1 cellular context compared by ENCODE assay signal in the genomic region with DNA sequence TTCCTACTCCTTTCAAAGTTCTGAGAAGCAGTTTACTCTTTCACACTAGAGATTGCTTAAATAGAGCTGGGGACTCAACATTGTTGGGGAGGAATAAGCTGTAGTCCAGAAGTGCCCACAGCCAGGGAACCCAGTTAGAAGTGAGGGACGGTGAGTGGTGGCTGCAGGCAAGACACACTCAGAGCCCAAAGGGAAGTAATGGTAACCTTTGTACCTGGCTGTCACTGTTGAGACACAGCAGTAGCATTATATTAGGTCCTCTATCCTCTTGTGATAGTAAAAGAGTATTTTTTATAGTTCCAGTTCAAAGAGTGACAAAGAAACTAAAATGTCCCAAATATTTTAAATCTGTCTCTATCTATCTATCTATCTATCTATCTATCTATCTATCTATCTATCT.
A peak's percentile ranks its signal among the peaks of the same experiment; 100 is the strongest.
TF ChIP-seq lines count a peak whose summit lies in the region.

No MANE protein-coding gene starts in this region.

TF ChIP-seq in HepG2, 621 proteins besides CTCF, POLR2A, EP300 and RAD21 (continued from another document and continues in another):
- TF ChIP-seq, protein P1, sequence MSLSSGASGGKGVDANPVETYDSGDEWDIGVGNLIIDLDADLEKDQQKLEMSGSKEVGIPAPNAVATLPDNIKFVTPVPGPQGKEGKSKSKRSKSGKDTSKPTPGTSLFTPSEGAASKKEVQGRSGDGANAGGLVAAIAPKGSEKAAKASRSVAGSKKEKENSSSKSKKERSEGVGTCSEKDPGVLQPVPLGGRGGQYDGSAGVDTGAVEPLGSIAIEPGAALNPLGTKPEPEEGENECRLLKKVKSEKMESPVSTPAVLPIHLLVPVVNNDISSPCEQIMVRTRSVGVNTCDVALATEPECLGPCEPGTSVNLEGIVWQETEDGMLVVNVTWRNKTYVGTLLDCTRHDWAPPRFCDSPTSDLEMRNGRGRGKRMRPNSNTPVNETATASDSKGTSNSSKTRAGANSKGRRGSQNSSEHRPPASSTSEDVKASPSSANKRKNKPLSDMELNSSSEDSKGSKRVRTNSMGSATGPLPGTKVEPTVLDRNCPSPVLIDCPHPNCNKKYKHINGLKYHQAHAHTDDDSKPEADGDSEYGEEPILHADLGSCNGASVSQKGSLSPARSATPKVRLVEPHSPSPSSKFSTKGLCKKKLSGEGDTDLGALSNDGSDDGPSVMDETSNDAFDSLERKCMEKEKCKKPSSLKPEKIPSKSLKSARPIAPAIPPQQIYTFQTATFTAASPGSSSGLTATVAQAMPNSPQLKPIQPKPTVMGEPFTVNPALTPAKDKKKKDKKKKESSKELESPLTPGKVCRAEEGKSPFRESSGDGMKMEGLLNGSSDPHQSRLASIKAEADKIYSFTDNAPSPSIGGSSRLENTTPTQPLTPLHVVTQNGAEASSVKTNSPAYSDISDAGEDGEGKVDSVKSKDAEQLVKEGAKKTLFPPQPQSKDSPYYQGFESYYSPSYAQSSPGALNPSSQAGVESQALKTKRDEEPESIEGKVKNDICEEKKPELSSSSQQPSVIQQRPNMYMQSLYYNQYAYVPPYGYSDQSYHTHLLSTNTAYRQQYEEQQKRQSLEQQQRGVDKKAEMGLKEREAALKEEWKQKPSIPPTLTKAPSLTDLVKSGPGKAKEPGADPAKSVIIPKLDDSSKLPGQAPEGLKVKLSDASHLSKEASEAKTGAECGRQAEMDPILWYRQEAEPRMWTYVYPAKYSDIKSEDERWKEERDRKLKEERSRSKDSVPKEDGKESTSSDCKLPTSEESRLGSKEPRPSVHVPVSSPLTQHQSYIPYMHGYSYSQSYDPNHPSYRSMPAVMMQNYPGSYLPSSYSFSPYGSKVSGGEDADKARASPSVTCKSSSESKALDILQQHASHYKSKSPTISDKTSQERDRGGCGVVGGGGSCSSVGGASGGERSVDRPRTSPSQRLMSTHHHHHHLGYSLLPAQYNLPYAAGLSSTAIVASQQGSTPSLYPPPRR (CRISPR knock-in tag; IDR thresholded peaks at IDR 0.05; ENCODE audit: borderline replicate concordance), result no peak
- TF ChIP-seq ARNT2 (CRISPR knock-in tag; IDR thresholded peaks at IDR 0.05; ENCODE audit: low read depth), result no peak
- no peak for TF ChIP-seq ZIK1 (CRISPR knock-in tag; IDR thresholded peaks at IDR 0.05; ENCODE audit: borderline replicate concordance, low read depth)
- TF ChIP-seq KMT2B (CRISPR knock-in tag; IDR thresholded peaks at IDR 0.05), result 0 out of 2 replicates have a peak, but pooled peaks have one; percentile 6
- no peak for TF ChIP-seq ZFX (CRISPR knock-in tag; IDR thresholded peaks at IDR 0.05; ENCODE audit: low read depth)
- no peak for TF ChIP-seq TRIM24 (CRISPR knock-in tag; IDR thresholded peaks at IDR 0.05)
- no peak for TF ChIP-seq U2AF2 (IDR thresholded peaks at IDR 0.05; ENCODE audit: low read depth, low read length)
- TF ChIP-seq, protein P2, sequence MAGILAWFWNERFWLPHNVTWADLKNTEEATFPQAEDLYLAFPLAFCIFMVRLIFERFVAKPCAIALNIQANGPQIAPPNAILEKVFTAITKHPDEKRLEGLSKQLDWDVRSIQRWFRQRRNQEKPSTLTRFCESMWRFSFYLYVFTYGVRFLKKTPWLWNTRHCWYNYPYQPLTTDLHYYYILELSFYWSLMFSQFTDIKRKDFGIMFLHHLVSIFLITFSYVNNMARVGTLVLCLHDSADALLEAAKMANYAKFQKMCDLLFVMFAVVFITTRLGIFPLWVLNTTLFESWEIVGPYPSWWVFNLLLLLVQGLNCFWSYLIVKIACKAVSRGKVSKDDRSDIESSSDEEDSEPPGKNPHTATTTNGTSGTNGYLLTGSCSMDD (CRISPR knock-in tag; IDR thresholded peaks at IDR 0.05), result no peak
- TF ChIP-seq, protein P3, sequence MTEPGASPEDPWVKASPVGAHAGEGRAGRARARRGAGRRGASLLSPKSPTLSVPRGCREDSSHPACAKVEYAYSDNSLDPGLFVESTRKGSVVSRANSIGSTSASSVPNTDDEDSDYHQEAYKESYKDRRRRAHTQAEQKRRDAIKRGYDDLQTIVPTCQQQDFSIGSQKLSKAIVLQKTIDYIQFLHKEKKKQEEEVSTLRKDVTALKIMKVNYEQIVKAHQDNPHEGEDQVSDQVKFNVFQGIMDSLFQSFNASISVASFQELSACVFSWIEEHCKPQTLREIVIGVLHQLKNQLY (CRISPR knock-in tag; IDR thresholded peaks at IDR 0.05), result no peak
- TF ChIP-seq ZNF850 (CRISPR knock-in tag; conservative IDR thresholded peaks at IDR 0.05), result no peak
- no peak for TF ChIP-seq ZNF7 (CRISPR knock-in tag; IDR thresholded peaks at IDR 0.05)
- no peak for TF ChIP-seq NFE2L1 (CRISPR knock-in tag; IDR thresholded peaks at IDR 0.05; ENCODE audit: borderline replicate concordance)
- TF ChIP-seq ZNF616 (CRISPR knock-in tag; IDR thresholded peaks at IDR 0.05; ENCODE audit: low read depth), result no peak
- no peak for TF ChIP-seq RFXANK (CRISPR knock-in tag; IDR thresholded peaks at IDR 0.05)
- TF ChIP-seq ZKSCAN1 (IDR thresholded peaks at IDR 0.05; ENCODE audit: low read length), result no peak
- TF ChIP-seq PPARG (CRISPR knock-in tag; conservative IDR thresholded peaks at IDR 0.05), result 0 out of 2 replicates have a peak, but pooled peaks have one; percentile 9
- TF ChIP-seq ZNF615 (CRISPR knock-in tag; IDR thresholded peaks at IDR 0.05; ENCODE audit: borderline replicate concordance), result no peak
- TF ChIP-seq ATAD3A (CRISPR knock-in tag; IDR thresholded peaks at IDR 0.05), result no peak
- TF ChIP-seq KLF6 (CRISPR knock-in tag; IDR thresholded peaks at IDR 0.05), result no peak
- no peak for TF ChIP-seq TBP (CRISPR knock-in tag; IDR thresholded peaks at IDR 0.05)
- TF ChIP-seq FOXP1 (IDR thresholded peaks at IDR 0.05), result no peak
- TF ChIP-seq FOXP1 (CRISPR knock-in tag; IDR thresholded peaks at IDR 0.05), result no peak
- no peak for TF ChIP-seq NFIB (CRISPR knock-in tag; IDR thresholded peaks at IDR 0.05; ENCODE audit: borderline replicate concordance)
- TF ChIP-seq, protein P4, sequence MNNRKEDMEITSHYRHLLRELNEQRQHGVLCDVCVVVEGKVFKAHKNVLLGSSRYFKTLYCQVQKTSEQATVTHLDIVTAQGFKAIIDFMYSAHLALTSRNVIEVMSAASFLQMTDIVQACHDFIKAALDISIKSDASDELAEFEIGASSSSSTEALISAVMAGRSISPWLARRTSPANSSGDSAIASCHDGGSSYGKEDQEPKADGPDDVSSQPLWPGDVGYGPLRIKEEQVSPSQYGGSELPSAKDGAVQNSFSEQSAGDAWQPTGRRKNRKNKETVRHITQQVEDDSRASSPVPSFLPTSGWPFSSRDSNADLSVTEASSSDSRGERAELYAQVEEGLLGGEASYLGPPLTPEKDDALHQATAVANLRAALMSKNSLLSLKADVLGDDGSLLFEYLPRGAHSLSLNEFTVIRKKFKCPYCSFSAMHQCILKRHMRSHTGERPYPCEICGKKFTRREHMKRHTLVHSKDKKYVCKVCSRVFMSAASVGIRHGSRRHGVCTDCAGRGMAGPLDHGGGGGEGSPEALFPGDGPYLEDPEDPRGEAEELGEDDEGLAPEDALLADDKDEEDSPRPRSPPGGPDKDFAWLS (CRISPR knock-in tag; IDR thresholded peaks at IDR 0.05; ENCODE audit: borderline replicate concordance), result no peak
- TF ChIP-seq ZNF775 (CRISPR knock-in tag; IDR thresholded peaks at IDR 0.05; ENCODE audit: borderline replicate concordance), result no peak
- no peak for TF ChIP-seq KDM1A (CRISPR knock-in tag; IDR thresholded peaks at IDR 0.05)
- no peak for TF ChIP-seq ZNF44 (CRISPR knock-in tag; IDR thresholded peaks at IDR 0.05)
- no peak for TF ChIP-seq NR2F6 (IDR thresholded peaks at IDR 0.05)
- TF ChIP-seq NR2F6 (CRISPR knock-in tag; IDR thresholded peaks at IDR 0.05), result 0 out of 2 replicates have a peak, but pooled peaks have one; percentile 16
- TF ChIP-seq, protein P5, sequence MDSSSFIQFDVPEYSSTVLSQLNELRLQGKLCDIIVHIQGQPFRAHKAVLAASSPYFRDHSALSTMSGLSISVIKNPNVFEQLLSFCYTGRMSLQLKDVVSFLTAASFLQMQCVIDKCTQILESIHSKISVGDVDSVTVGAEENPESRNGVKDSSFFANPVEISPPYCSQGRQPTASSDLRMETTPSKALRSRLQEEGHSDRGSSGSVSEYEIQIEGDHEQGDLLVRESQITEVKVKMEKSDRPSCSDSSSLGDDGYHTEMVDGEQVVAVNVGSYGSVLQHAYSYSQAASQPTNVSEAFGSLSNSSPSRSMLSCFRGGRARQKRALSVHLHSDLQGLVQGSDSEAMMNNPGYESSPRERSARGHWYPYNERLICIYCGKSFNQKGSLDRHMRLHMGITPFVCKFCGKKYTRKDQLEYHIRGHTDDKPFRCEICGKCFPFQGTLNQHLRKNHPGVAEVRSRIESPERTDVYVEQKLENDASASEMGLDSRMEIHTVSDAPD (CRISPR knock-in tag; IDR thresholded peaks at IDR 0.05), result no peak
- no peak for TF ChIP-seq ZNF33B (CRISPR knock-in tag; IDR thresholded peaks at IDR 0.05)
- TF ChIP-seq, protein P6, sequence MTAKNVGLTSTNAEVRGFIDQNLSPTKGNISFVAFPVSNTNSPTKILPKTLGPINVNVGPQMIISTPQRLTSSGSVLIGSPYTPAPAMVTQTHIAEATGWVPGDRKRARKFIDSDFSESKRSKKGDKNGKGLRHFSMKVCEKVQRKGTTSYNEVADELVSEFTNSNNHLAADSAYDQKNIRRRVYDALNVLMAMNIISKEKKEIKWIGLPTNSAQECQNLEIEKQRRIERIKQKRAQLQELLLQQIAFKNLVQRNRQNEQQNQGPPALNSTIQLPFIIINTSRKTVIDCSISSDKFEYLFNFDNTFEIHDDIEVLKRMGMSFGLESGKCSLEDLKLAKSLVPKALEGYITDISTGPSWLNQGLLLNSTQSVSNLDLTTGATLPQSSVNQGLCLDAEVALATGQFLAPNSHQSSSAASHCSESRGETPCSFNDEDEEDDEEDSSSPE (CRISPR knock-in tag; IDR thresholded peaks at IDR 0.05), result no peak
- TF ChIP-seq, protein P7, sequence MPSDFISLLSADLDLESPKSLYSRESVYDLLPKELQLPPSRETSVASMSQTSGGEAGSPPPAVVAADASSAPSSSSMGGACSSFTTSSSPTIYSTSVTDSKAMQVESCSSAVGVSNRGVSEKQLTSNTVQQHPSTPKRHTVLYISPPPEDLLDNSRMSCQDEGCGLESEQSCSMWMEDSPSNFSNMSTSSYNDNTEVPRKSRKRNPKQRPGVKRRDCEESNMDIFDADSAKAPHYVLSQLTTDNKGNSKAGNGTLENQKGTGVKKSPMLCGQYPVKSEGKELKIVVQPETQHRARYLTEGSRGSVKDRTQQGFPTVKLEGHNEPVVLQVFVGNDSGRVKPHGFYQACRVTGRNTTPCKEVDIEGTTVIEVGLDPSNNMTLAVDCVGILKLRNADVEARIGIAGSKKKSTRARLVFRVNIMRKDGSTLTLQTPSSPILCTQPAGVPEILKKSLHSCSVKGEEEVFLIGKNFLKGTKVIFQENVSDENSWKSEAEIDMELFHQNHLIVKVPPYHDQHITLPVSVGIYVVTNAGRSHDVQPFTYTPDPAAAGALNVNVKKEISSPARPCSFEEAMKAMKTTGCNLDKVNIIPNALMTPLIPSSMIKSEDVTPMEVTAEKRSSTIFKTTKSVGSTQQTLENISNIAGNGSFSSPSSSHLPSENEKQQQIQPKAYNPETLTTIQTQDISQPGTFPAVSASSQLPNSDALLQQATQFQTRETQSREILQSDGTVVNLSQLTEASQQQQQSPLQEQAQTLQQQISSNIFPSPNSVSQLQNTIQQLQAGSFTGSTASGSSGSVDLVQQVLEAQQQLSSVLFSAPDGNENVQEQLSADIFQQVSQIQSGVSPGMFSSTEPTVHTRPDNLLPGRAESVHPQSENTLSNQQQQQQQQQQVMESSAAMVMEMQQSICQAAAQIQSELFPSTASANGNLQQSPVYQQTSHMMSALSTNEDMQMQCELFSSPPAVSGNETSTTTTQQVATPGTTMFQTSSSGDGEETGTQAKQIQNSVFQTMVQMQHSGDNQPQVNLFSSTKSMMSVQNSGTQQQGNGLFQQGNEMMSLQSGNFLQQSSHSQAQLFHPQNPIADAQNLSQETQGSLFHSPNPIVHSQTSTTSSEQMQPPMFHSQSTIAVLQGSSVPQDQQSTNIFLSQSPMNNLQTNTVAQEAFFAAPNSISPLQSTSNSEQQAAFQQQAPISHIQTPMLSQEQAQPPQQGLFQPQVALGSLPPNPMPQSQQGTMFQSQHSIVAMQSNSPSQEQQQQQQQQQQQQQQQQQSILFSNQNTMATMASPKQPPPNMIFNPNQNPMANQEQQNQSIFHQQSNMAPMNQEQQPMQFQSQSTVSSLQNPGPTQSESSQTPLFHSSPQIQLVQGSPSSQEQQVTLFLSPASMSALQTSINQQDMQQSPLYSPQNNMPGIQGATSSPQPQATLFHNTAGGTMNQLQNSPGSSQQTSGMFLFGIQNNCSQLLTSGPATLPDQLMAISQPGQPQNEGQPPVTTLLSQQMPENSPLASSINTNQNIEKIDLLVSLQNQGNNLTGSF (CRISPR knock-in tag; IDR thresholded peaks at IDR 0.05), result no peak
- peak; percentile 47; the same call in 1 of the 2 replicates for TF ChIP-seq SALL1 (CRISPR knock-in tag; IDR thresholded peaks at IDR 0.05)
- no peak for TF ChIP-seq ZNF17 (CRISPR knock-in tag; IDR thresholded peaks at IDR 0.05)
- no peak for TF ChIP-seq ZNF720 (CRISPR knock-in tag; IDR thresholded peaks at IDR 0.05)
- no peak for TF ChIP-seq PHF20 (CRISPR knock-in tag; IDR thresholded peaks at IDR 0.05)
- TF ChIP-seq RCOR2 (CRISPR knock-in tag; IDR thresholded peaks at IDR 0.05), result 0 out of 2 replicates have a peak, but pooled peaks have one; percentile 7
- TF ChIP-seq ZNF430 (CRISPR knock-in tag; IDR thresholded peaks at IDR 0.05), result no peak
- peak; percentile 9; the same call in 1 of the 2 replicates for TF ChIP-seq ZMYM4 (CRISPR knock-in tag; IDR thresholded peaks at IDR 0.05)
- TF ChIP-seq, protein P8, sequence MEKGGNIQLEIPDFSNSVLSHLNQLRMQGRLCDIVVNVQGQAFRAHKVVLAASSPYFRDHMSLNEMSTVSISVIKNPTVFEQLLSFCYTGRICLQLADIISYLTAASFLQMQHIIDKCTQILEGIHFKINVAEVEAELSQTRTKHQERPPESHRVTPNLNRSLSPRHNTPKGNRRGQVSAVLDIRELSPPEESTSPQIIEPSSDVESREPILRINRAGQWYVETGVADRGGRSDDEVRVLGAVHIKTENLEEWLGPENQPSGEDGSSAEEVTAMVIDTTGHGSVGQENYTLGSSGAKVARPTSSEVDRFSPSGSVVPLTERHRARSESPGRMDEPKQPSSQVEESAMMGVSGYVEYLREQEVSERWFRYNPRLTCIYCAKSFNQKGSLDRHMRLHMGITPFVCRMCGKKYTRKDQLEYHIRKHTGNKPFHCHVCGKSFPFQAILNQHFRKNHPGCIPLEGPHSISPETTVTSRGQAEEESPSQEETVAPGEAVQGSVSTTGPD (CRISPR knock-in tag; IDR thresholded peaks at IDR 0.05), result no peak
- TF ChIP-seq BORCS8-MEF2B (CRISPR knock-in tag; IDR thresholded peaks at IDR 0.05), result no peak
- TF ChIP-seq ZNF792 (CRISPR knock-in tag; IDR thresholded peaks at IDR 0.05), result no peak
- no peak for TF ChIP-seq MXI1 (IDR thresholded peaks at IDR 0.05; ENCODE audit: borderline replicate concordance, low read depth, low read length)
- TF ChIP-seq, protein P9, sequence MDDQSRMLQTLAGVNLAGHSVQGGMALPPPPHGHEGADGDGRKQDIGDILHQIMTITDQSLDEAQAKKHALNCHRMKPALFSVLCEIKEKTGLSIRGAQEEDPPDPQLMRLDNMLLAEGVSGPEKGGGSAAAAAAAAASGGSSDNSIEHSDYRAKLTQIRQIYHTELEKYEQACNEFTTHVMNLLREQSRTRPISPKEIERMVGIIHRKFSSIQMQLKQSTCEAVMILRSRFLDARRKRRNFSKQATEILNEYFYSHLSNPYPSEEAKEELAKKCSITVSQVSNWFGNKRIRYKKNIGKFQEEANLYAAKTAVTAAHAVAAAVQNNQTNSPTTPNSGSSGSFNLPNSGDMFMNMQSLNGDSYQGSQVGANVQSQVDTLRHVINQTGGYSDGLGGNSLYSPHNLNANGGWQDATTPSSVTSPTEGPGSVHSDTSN (CRISPR knock-in tag; IDR thresholded peaks at IDR 0.05; ENCODE audit: borderline replicate concordance), result no peak
- 0 out of 2 replicates have a peak, but pooled peaks have one; percentile 20 for TF ChIP-seq BCL6 (CRISPR knock-in tag; IDR thresholded peaks at IDR 0.05)
- TF ChIP-seq ZNF207 (IDR thresholded peaks at IDR 0.05; ENCODE audit: borderline replicate concordance), result no peak
